Comparison of ENCODE assay signal across 28 cellular contexts in the genomic region with DNA sequence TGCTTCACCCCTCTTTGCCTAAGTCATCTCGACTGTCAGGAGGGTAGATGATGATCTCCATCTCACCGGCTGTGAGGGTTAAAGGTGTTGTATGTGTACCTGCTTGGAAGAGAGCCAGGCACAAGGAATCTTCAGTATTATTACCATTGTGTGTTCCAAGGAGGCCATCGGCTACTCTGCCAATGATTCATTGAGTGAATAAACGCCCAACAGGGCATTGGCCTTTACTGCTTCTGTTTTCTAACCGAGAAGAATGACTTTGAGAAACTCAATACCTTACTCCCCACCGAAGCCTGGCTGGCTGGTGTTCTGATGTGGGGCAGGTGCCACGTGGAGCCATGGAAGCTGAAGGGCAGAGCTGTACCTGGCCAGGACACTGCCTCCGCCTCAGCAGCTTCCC.
"Had no signal": no experiment of that assay in that cellular context is flagged by ENCODE, and none has a peak within 500 bp of the region (broad histone marks: within the 10 kb centered on the region; RNA-seq: fewer than 3 reads in every experiment).

No MANE protein-coding gene starts in this region.

- H3K4me3 ChIP-seq: cardiac muscle cell, Peyer's patch had no signal

- H3K36me3 ChIP-seq: cardiac muscle cell, Peyer's patch had no signal

- H3K27me3 Mint-ChIP-seq: activated naive CD8-positive, alpha-beta T cell; brain; T-helper 17 cell had no signal

- H3K9me3 Mint-ChIP-seq: activated naive CD4-positive, alpha-beta T cell treated with anti-CD3 and anti-CD28 coated beads for 36 hours; activated T-cell treated with anti-CD3 and anti-CD28 coated beads, Interleukin-2, amount 50 U/mL, for 4 hours had no signal

- H3K9me3 ChIP-seq: Peyer's patch had no signal

- H3K27me3 ChIP-seq: cardiac muscle cell, Peyer's patch had no signal

- DNase-seq: activated CD4-positive, alpha-beta T cell treated with anti-CD3 and anti-CD28 coated beads for 48 hours; activated CD4-positive, alpha-beta T cell treated with anti-CD3 and anti-CD28 coated beads, Interleukin-2, amount 50 U/mL, for 4 hours; activated CD4-positive, CD25-positive, alpha-beta regulatory T cell treated with anti-CD3 and anti-CD28 coated beads, Interleukin-2, amount 50 U/mL, for 72 hours; activated CD8-positive, alpha-beta memory T cell treated with anti-CD3 and anti-CD28 coated beads for 24 hours; activated gamma-delta T cell; activated naive CD4-positive, alpha-beta T cell treated with anti-CD3 and anti-CD28 coated beads for 36 hours; activated T-cell treated with anti-CD3 and anti-CD28 coated beads, Interleukin-2, amount 50 U/mL, for 4 hours; amygdala; KG1; NCI-H1092; NCI-H1417; NCI-H2029; NCI-H2107; NCI-H2171 treated with DMSO at 0.1 percent for 48 hours; NCI-H226; NCI-H526; NCI-H82; NK-92 treated with Interleukin-12 subunit alpha and Interleukin-12 subunit beta, amount 100 ng/mL, for 24 hours; OCI-M1; Peyer's patch; SHP77 treated with DMSO at 0.1 percent for 48 hours; T-helper 17 cell; T-helper 9 cell had no signal

- H3K36me3 Mint-ChIP-seq: activated naive CD8-positive, alpha-beta T cell; brain; WTC11 had no signal

- H3K27ac Mint-ChIP-seq: activated naive CD4-positive, alpha-beta T cell treated with anti-CD3 and anti-CD28 coated beads for 36 hours; activated naive CD8-positive, alpha-beta T cell; brain; T-helper 17 cell; WTC11 had no signal

- H3K4me3 Mint-ChIP-seq: activated naive CD4-positive, alpha-beta T cell treated with anti-CD3 and anti-CD28 coated beads for 36 hours; activated naive CD8-positive, alpha-beta T cell; activated T-cell treated with anti-CD3 and anti-CD28 coated beads, Interleukin-2, amount 50 U/mL, for 4 hours; brain; T-helper 17 cell; WTC11 had no signal

- ATAC-seq: activated T-cell treated with anti-CD3 and anti-CD28 coated beads, Interleukin-2, amount 50 U/mL, for 4 hours; T-helper 17 cell; WTC11 had no signal

- H3K27ac ChIP-seq: cardiac muscle cell, RWPE1 had no signal
